ENCODE assay signal across 1 cellular context in genomic region chr17:17098426-17099035, GRCh38.
TF ChIP-seq lines count a peak whose summit lies in the region.

No MANE protein-coding gene starts in this region.

TF ChIP-seq in HepG2, 621 proteins besides CTCF, POLR2A, EP300 and RAD21:
- TF ChIP-seq HOXD1 (CRISPR knock-in tag; IDR thresholded peaks at IDR 0.05) (no peak), ZNF232 (CRISPR knock-in tag; IDR thresholded peaks at IDR 0.05; ENCODE audit: borderline replicate concordance) (no peak), SOX13 (IDR thresholded peaks at IDR 0.05) (no peak), SOX13 (CRISPR knock-in tag; conservative IDR thresholded peaks at IDR 0.05 in 1 of 2, IDR thresholded peaks at IDR 0.05 in 1 of 2) (no peak)
TF ChIP-seq in HepG2: peak in this region for 0.
